9 cellular contexts compared by ENCODE assay signal in genomic region chr2:70121627-70122372, GRCh38. TPM values are rescaled to one million over a fixed set of nuclear protein-coding genes. Genes with fewer than 3 reads are reported as not detected.
DNase-seq lines count a peak whose midpoint lies in the region; ATAC-seq and TF ChIP-seq lines count a peak whose summit lies in the region.
"Had no signal": no experiment of that assay in that cellular context is flagged by ENCODE, and none has a peak within 500 bp of the region (broad histone marks: within the 10 kb centered on the region; RNA-seq: fewer than 3 reads in every experiment).

No MANE protein-coding gene starts in this region.

- H3K27ac ChIP-seq in OCI-LY1 (ENCODE audit: low read depth, low read length, poor library complexity, severe bottlenecking) (peak overlapping the region; percentile 97), fibroblast of lung (ENCODE audit: insufficient read depth, low read length) (no peak overlapping the region)

- no peak for ATAC-seq in GM18505 (IDR thresholded peaks at IDR 0.05; ENCODE audit: unreplicated experiment)
- no peak for ATAC-seq in stimulated activated memory B cell treated with anti-CD40 and anti-IgM and Interleukin-4, amounts not matched to agents 10 μg/mL and 1 μg/mL and 100 μg/mL, for 72 hours

- H3K4me2 ChIP-seq in OCI-LY1 (ENCODE audit: low read length) (peak overlapping the region; percentile 38; the same call in 1 of the 2 replicates), fibroblast of lung (ENCODE audit: extremely low read depth, insufficient read depth, low read length) (no peak overlapping the region)

- no peaks in the 10 kb centered on the region for H3K9me3 Mint-ChIP-seq in stimulated activated memory B cell treated with anti-CD40 and anti-IgM and Interleukin-4, amounts not matched to agents 10 μg/mL and 1 μg/mL and 100 μg/mL, for 72 hours
- H3K9me3 Mint-ChIP-seq in activated T-helper 1 cell treated with anti-CD3 and anti-CD28 coated beads, Interleukin-12 subunit alpha, Interleukin-12 subunit beta, Interleukin-2, Interleukin-4 antibody, amounts not matched to agents 30 ng/mL and 10 ng/mL and 1 ng/mL, durations not matched to agents 14 hours and 24 hours and 36 hours: no peaks in the 10 kb centered on the region

- H3K4me1 ChIP-seq in OCI-LY1 (ENCODE audit: insufficient read depth, low read length, severe bottlenecking) (peaks cover 98% of the 10 kb centered on the region), fibroblast of lung (ENCODE audit: control insufficient read depth, extremely low read depth, insufficient read depth, low read length) (peaks cover 9% of the 10 kb centered on the region)

- H3K4me3 Mint-ChIP-seq in stimulated activated memory B cell treated with anti-CD40 and anti-IgM and Interleukin-4, amounts not matched to agents 10 μg/mL and 1 μg/mL and 100 μg/mL, for 72 hours: peak overlapping the region; percentile 15
- H3K4me3 Mint-ChIP-seq in activated T-helper 1 cell treated with anti-CD3 and anti-CD28 coated beads, Interleukin-12 subunit alpha, Interleukin-12 subunit beta, Interleukin-2, Interleukin-4 antibody, amounts not matched to agents 30 ng/mL and 10 ng/mL and 1 ng/mL, durations not matched to agents 14 hours and 24 hours and 36 hours: no peak overlapping the region

- TF ChIP-seq CTCF in OCI-LY1 (IDR thresholded peaks at IDR 0.05; ENCODE audit: low read length): no peak
- TF ChIP-seq CTCF in fibroblast of lung (conservative IDR thresholded peaks at IDR 0.05 in 1 of 2, IDR thresholded peaks at IDR 0.05 in 1 of 2; ENCODE audit: low read depth in 1 of 2, low read length in 2 of 2): no peak

- H3K27me3 Mint-ChIP-seq in stimulated activated memory B cell treated with anti-CD40 and anti-IgM and Interleukin-4, amounts not matched to agents 10 μg/mL and 1 μg/mL and 100 μg/mL, for 72 hours: no peaks in the 10 kb centered on the region
- no peaks in the 10 kb centered on the region for H3K27me3 Mint-ChIP-seq in activated T-helper 1 cell treated with anti-CD3 and anti-CD28 coated beads, Interleukin-12 subunit alpha, Interleukin-12 subunit beta, Interleukin-2, Interleukin-4 antibody, amounts not matched to agents 30 ng/mL and 10 ng/mL and 1 ng/mL, durations not matched to agents 14 hours and 24 hours and 36 hours (ENCODE audit: insufficient read depth)

- peaks cover 84% of the 10 kb centered on the region for H3K4me1 Mint-ChIP-seq in stimulated activated memory B cell treated with anti-CD40 and anti-IgM and Interleukin-4, amounts not matched to agents 10 μg/mL and 1 μg/mL and 100 μg/mL, for 72 hours
- peaks cover 71% of the 10 kb centered on the region for H3K4me1 Mint-ChIP-seq in activated T-helper 1 cell treated with anti-CD3 and anti-CD28 coated beads, Interleukin-12 subunit alpha, Interleukin-12 subunit beta, Interleukin-2, Interleukin-4 antibody, amounts not matched to agents 30 ng/mL and 10 ng/mL and 1 ng/mL, durations not matched to agents 14 hours and 24 hours and 36 hours (ENCODE audit: low read depth)

- H3K36me3 ChIP-seq in OCI-LY1 (ENCODE audit: insufficient read depth, low read length) (no peaks in the 10 kb centered on the region), fibroblast of lung (ENCODE audit: control insufficient read depth, insufficient read depth, low read length) (no peaks in the 10 kb centered on the region)

- H3K4me3 ChIP-seq in OCI-LY1 (ENCODE audit: low read depth, low read length, poor library complexity, severe bottlenecking) (no peak overlapping the region), fibroblast of lung (replicated peaks in 1 of 4; ENCODE audit: control extremely low read depth in 1 of 4, insufficient read depth in 1 of 4, low read depth in 3 of 4, low read length in 4 of 4) (no peak overlapping the region)

- H3K79me2 ChIP-seq in OCI-LY1 (ENCODE audit: insufficient read depth, low read length) (no peaks in the 10 kb centered on the region), fibroblast of lung (ENCODE audit: control insufficient read depth, insufficient read depth, low read length) (no peaks in the 10 kb centered on the region)

- H3F3A ChIP-seq in OCI-LY1 (ENCODE audit: insufficient read depth, low read length): peaks cover 18% of the 10 kb centered on the region

- peak; percentile 41 for TF ChIP-seq POLR2A in GM18505 (IDR thresholded peaks at IDR 0.05; ENCODE audit: borderline replicate concordance, extremely low read depth, insufficient read depth, insufficient read length)

- H3K27ac Mint-ChIP-seq in stimulated activated memory B cell treated with anti-CD40 and anti-IgM and Interleukin-4, amounts not matched to agents 10 μg/mL and 1 μg/mL and 100 μg/mL, for 72 hours: peak overlapping the region; percentile 100
- no peak overlapping the region for H3K27ac Mint-ChIP-seq in activated T-helper 1 cell treated with anti-CD3 and anti-CD28 coated beads, Interleukin-12 subunit alpha, Interleukin-12 subunit beta, Interleukin-2, Interleukin-4 antibody, amounts not matched to agents 30 ng/mL and 10 ng/mL and 1 ng/mL, durations not matched to agents 14 hours and 24 hours and 36 hours

- H3K9me3 ChIP-seq in OCI-LY1 (ENCODE audit: low read length) (no peaks in the 10 kb centered on the region), fibroblast of lung (ENCODE audit: control insufficient read depth, insufficient read depth, low read depth, low read length) (no peaks in the 10 kb centered on the region)

- no peak for DNase-seq in fibroblast of lung (ENCODE audit: low read depth in 2 of 2)
- no peak for DNase-seq in activated T-helper 1 cell treated with anti-CD3 and anti-CD28 coated beads, Interleukin-12 subunit alpha, Interleukin-12 subunit beta, Interleukin-2, Interleukin-4 antibody, amounts not matched to agents 30 ng/mL and 10 ng/mL and 1 ng/mL, durations not matched to agents 14 hours and 24 hours and 36 hours (ENCODE audit: low spot score)
- no peak for DNase-seq in NCI-H1436 (lab: John Stamatoyannopoulos, UW)
- no peak for DNase-seq in AML-193 (lab: John Stamatoyannopoulos, UW)
- DNase-seq: activated CD4-positive, CD25-positive, alpha-beta regulatory T cell treated with anti-CD3 and anti-CD28 coated beads, Interleukin-2, amount 50 U/mL, for 72 hours; NCI-H69 had no signal

- H3K9me2 ChIP-seq in OCI-LY1 (ENCODE audit: low read depth, low read length): no peaks in the 10 kb centered on the region

- no peaks in the 10 kb centered on the region for H3K36me3 Mint-ChIP-seq in stimulated activated memory B cell treated with anti-CD40 and anti-IgM and Interleukin-4, amounts not matched to agents 10 μg/mL and 1 μg/mL and 100 μg/mL, for 72 hours
- peaks cover 4% of the 10 kb centered on the region for H3K36me3 Mint-ChIP-seq in activated T-helper 1 cell treated with anti-CD3 and anti-CD28 coated beads, Interleukin-12 subunit alpha, Interleukin-12 subunit beta, Interleukin-2, Interleukin-4 antibody, amounts not matched to agents 30 ng/mL and 10 ng/mL and 1 ng/mL, durations not matched to agents 14 hours and 24 hours and 36 hours (ENCODE audit: low read depth)

- no peaks in the 10 kb centered on the region for H3K27me3 ChIP-seq in OCI-LY1 (ENCODE audit: insufficient read depth, low read length)
- no peaks in the 10 kb centered on the region for H3K27me3 ChIP-seq in fibroblast of lung (ENCODE audit: control insufficient read depth, insufficient read depth, low read length)

- H3K9ac ChIP-seq in OCI-LY1 (ENCODE audit: low read length) (peak overlapping the region; percentile 49), fibroblast of lung (ENCODE audit: insufficient read depth, low read length) (no peak overlapping the region)

- no peaks in the 10 kb centered on the region for H4K20me1 ChIP-seq in OCI-LY1 (ENCODE audit: insufficient read depth, low read length)
- no peaks in the 10 kb centered on the region for H4K20me1 ChIP-seq in fibroblast of lung (ENCODE audit: control insufficient read depth, extremely low read depth, insufficient read depth, low read length)

- H2AFZ ChIP-seq in OCI-LY1 (ENCODE audit: low read length): no peak overlapping the region
- peak overlapping the region; percentile 24 for H2AFZ ChIP-seq in fibroblast of lung (ENCODE audit: low read length)

- intact Hi-C loops in activated T-helper 1 cell treated with anti-CD3 and anti-CD28 coated beads, Interleukin-12 subunit alpha, Interleukin-12 subunit beta, Interleukin-2, Interleukin-4 antibody, amounts not matched to agents 30 ng/mL and 10 ng/mL and 1 ng/mL, durations not matched to agents 14 hours and 24 hours and 36 hours (cut with micrococcal nuclease): loop anchor here (10.0 kb wide), 1 partner anchor 477 kb away; the partner anchor contains the start of gene AAK1

RNA-seq across cellular contexts. Expression of gene PCBP1, which starts 34.5 kb away (rescaled TPM):
- 30.6 and 42.1 TPM in 2 replicates for total RNA-seq in fibroblast of lung
- 104 and 143 TPM in 2 replicates for polyA plus RNA-seq in fibroblast of lung
- polyA plus RNA-seq in fibroblast of lung (2012): 237 and 312 TPM in 2 replicates
- 137 and 144 TPM in 2 replicates for polyA minus RNA-seq in fibroblast of lung (ENCODE audit: low replicate concordance)
- total RNA-seq in activated T-helper 1 cell treated with anti-CD3 and anti-CD28 coated beads, Interleukin-12 subunit alpha, Interleukin-12 subunit beta, Interleukin-2, Interleukin-4 antibody, amounts not matched to agents 30 ng/mL and 10 ng/mL and 1 ng/mL, durations not matched to agents 14 hours and 24 hours and 36 hours: 426 and 427 TPM in 2 replicates
